In the genomic region with DNA sequence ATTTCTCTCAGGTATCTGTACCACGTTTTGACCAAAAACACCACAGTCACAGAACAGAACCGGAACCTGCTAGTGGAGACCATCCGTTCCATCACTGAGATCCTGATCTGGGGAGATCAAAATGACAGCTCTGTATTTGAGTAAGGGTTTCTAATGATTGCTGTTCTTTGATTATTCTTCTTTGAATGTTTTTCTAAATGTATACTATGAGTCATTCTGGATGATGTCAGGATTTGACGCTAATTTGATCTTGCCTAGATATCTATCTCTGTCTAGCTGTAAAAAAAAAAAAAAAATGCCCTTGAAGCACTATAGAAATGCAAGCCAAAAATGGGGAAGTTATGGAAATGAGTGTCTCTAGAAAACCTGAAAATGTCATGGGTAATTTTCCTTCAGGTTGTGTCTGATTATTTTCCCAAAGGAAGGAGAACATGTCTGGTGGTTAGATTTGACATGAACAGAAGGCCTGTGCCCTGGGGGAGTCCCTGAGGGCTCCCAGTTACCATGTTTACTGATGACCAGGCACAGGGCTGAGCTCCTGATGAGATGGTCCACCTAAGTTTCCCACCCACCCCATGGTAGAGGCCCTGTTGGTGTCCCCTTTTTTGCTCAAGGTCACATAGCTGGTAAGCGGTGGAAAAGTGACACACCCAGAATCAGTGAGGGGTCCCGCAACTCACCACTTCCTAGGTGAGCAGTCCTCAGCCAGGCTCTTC, we compare ENCODE assay signal across 9 cellular contexts. TPM values are rescaled to one million over a fixed set of nuclear protein-coding genes. Genes with fewer than 3 reads are reported as not detected.
DNase-seq lines count a peak whose midpoint lies in the region; ATAC-seq, FAIRE-seq and TF ChIP-seq lines count a peak whose summit lies in the region.
"Had no signal": no experiment of that assay in that cellular context is flagged by ENCODE, and none has a peak within 500 bp of the region (broad histone marks: within the 10 kb centered on the region; RNA-seq: fewer than 3 reads in every experiment).

No MANE protein-coding gene starts in this region.

- H3K4me3 ChIP-seq in pancreas, result no peak overlapping the region

- H3K27ac Mint-ChIP-seq in activated T-helper 17 cell treated with anti-CD3 and anti-CD28 coated beads, Interleukin-2, amount 50 U/mL, for 72 hours, result peak overlapping the region; percentile 82
- peak overlapping the region; percentile 39 for H3K27ac Mint-ChIP-seq in memory B cell

- no peaks in the 10 kb centered on the region for H3K9me3 ChIP-seq in pancreas

- H3K4me1 ChIP-seq in pancreas, result no peaks in the 10 kb centered on the region

- intact Hi-C loops in pancreas (cut with DNase I), result no loop called here

- H3K4me3 Mint-ChIP-seq in activated T-helper 17 cell treated with anti-CD3 and anti-CD28 coated beads, Interleukin-2, amount 50 U/mL, for 72 hours, result peak overlapping the region; percentile 49
- no peak overlapping the region for H3K4me3 Mint-ChIP-seq in memory B cell

- ATAC-seq in activated T-helper 17 cell treated with anti-CD3 and anti-CD28 coated beads, Interleukin-2, amount 50 U/mL, for 72 hours (replicated peaks), result peak; percentile 76
- ATAC-seq in memory B cell (ENCODE audit: low read depth), result peak; percentile 33
- ATAC-seq in pancreas, result no peak

- 79 to 82% methylated on average over 6 of the region's 6 CpGs for WGBS in pancreas, 2 donors

- peak; percentile 38 for DNase-seq in GF-D8 (lab: John Stamatoyannopoulos, UW)
- DNase-seq in KBM-7, result peak; percentile 85
- DNase-seq in memory B cell (ENCODE audit: low spot score in 2 of 2), result no peak
- DNase-seq in pancreas, result no peak
- no peak for DNase-seq in central memory CD4-positive, alpha-beta T cell
- DNase-seq in activated CD8-positive, alpha-beta memory T cell treated with anti-CD3 and anti-CD28 coated beads, Interleukin-2, amount 50 U/mL, for 4 hours, result no peak
- DNase-seq: NCI-H524 had no signal

- H3K27me3 ChIP-seq in pancreas, result no peaks in the 10 kb centered on the region

- TF ChIP-seq CTCF in pancreas (IDR thresholded peaks at IDR 0.05), result no peak

- H3K9me3 Mint-ChIP-seq in activated T-helper 17 cell treated with anti-CD3 and anti-CD28 coated beads, Interleukin-2, amount 50 U/mL, for 72 hours, result no peaks in the 10 kb centered on the region
- H3K9me3 Mint-ChIP-seq in memory B cell, result no peaks in the 10 kb centered on the region

- peaks cover 42% of the 10 kb centered on the region for H3K4me1 Mint-ChIP-seq in activated T-helper 17 cell treated with anti-CD3 and anti-CD28 coated beads, Interleukin-2, amount 50 U/mL, for 72 hours
- H3K4me1 Mint-ChIP-seq in memory B cell, result peaks cover 30% of the 10 kb centered on the region

- in situ Hi-C loops in KBM-7 (cut with MboI; ENCODE audit: low pct_unique_long_range_greater_than_20kb, low sequenced_read_pairs), result loop anchor here (25.0 kb wide), 2 partner anchors 554 to 729 kb away; no protein-coding TSS in a partner anchor

- no peak for FAIRE-seq in pancreas (lab: Jason Lieb, UNC)

- H3K36me3 Mint-ChIP-seq in activated T-helper 17 cell treated with anti-CD3 and anti-CD28 coated beads, Interleukin-2, amount 50 U/mL, for 72 hours (ENCODE audit: low read depth), result peaks cover 58% of the 10 kb centered on the region
- peaks cover 18% of the 10 kb centered on the region for H3K36me3 Mint-ChIP-seq in memory B cell

- H3K27me3 Mint-ChIP-seq in activated T-helper 17 cell treated with anti-CD3 and anti-CD28 coated beads, Interleukin-2, amount 50 U/mL, for 72 hours, result no peaks in the 10 kb centered on the region
- H3K27me3 Mint-ChIP-seq in memory B cell, result no peaks in the 10 kb centered on the region

- no peaks in the 10 kb centered on the region for H3K36me3 ChIP-seq in pancreas

- no peak overlapping the region for H3K27ac ChIP-seq in pancreas
- H3K27ac ChIP-seq: VCaP had no signal

RNA-seq across cellular contexts. Expression of a gene that starts 13.6 kb away (rescaled TPM):
- total RNA-seq in activated T-helper 17 cell treated with anti-CD3 and anti-CD28 coated beads, Interleukin-2, amount 50 U/mL, for 72 hours, result 10 to 100 TPM; 24.3 to 24.8 TPM
- 10 to 100 TPM in 4 of 6 donors, 1 to 10 TPM in 2; 9.7 to 17.2 (median 10.7) TPM for total RNA-seq in pancreas
- 10 to 100 TPM in 1 of 2 donors, 1 to 10 TPM in 1; 8.1 to 11.7 TPM for polyA plus RNA-seq in pancreas

RNA-seq across cellular contexts. Expression of a gene that starts 15.7 kb away (rescaled TPM):
- 10 to 100 TPM; 22.6 to 24.6 TPM for total RNA-seq in activated T-helper 17 cell treated with anti-CD3 and anti-CD28 coated beads, Interleukin-2, amount 50 U/mL, for 72 hours
- total RNA-seq in pancreas, result 10 to 100 TPM; 12.0 to 22.6 (median 16.8) TPM
- 10 to 100 TPM; 14.4 to 21.4 TPM for polyA plus RNA-seq in pancreas

Comparison
In these comparisons a context has a peak if more than half of its experiments do, and no peak if none do; other contexts are left out.
1. DNase-seq: peak in GF-D8 (single experiment) and KBM-7 (single experiment); none in memory B cell (0 of 2), pancreas (0 of 6), central memory CD4-positive, alpha-beta T cell (single experiment) and activated CD8-positive, alpha-beta memory T cell treated with anti-CD3 and anti-CD28 coated beads, Interleukin-2, amount 50 U/mL, for 4 hours (single experiment).
2. ATAC-seq: peak in activated T-helper 17 cell treated with anti-CD3 and anti-CD28 coated beads, Interleukin-2, amount 50 U/mL, for 72 hours (single experiment) and memory B cell (single experiment); none in pancreas (0 of 4).